ENCODE assay signal across 9 cellular contexts in the genomic region with DNA sequence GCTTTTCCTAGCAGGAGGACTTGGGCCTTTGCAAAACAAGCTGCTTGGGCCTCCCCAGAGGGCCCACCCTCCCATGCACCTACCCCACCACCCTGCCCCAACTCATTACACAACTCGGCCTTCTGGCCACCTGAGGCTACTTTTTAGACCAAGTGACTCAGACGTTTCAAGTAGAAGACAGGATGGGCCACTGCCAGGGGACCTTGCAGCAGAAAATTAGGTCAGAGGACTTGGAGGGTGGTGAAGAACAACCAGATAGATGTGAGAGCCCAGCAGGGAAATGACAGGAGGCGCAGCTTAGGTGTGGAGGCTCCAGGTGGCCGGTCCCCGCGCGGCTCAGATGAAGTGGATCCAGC. TPM values are rescaled to one million over a fixed set of nuclear protein-coding genes. Genes with fewer than 3 reads are reported as not detected.
DNase-seq lines count a peak whose midpoint lies in the region; ATAC-seq and TF ChIP-seq lines count a peak whose summit lies in the region.
"Had no signal": no experiment of that assay in that cellular context is flagged by ENCODE, and none has a peak within 500 bp of the region (broad histone marks: within the 10 kb centered on the region; RNA-seq: fewer than 3 reads in every experiment).

No MANE protein-coding gene starts in this region.

- H3K9me3 Mint-ChIP-seq in activated naive CD4-positive, alpha-beta T cell treated with anti-CD3 and anti-CD28 coated beads, Interleukin-2, amount 10 ng/mL, durations not matched to agents 7 days and 5 days = no peaks in the 10 kb centered on the region

- peaks cover 48% of the 10 kb centered on the region for H3K4me1 ChIP-seq in adipocyte (ENCODE audit: control insufficient read depth, insufficient read depth, low read length)
- peaks cover 42% of the 10 kb centered on the region for H3K4me1 ChIP-seq in upper lobe of right lung

- no peak for TF ChIP-seq CTCF in upper lobe of right lung (IDR thresholded peaks at IDR 0.05)

- no peaks in the 10 kb centered on the region for H3K27me3 Mint-ChIP-seq in activated naive CD4-positive, alpha-beta T cell treated with anti-CD3 and anti-CD28 coated beads, Interleukin-2, amount 10 ng/mL, durations not matched to agents 7 days and 5 days

- H3K4me3 Mint-ChIP-seq in activated naive CD4-positive, alpha-beta T cell treated with anti-CD3 and anti-CD28 coated beads, Interleukin-2, amount 10 ng/mL, durations not matched to agents 7 days and 5 days = peak overlapping the region; percentile 82

- no peaks in the 10 kb centered on the region for H3K9me3 ChIP-seq in adipocyte (ENCODE audit: control insufficient read depth, low read length)
- H3K9me3 ChIP-seq in upper lobe of right lung = no peaks in the 10 kb centered on the region

- ATAC-seq in upper lobe of right lung = no peak
- no peak for ATAC-seq in HG03469 (IDR thresholded peaks at IDR 0.05; ENCODE audit: unreplicated experiment)

- H3K27me3 ChIP-seq in adipocyte (replicated peaks; ENCODE audit: control insufficient read depth, insufficient read depth, low read length) (no peaks in the 10 kb centered on the region), upper lobe of right lung (no peaks in the 10 kb centered on the region)

- H3K9ac ChIP-seq in adipocyte (ENCODE audit: low read length) = no peak overlapping the region

- CTCF ChIA-PET in activated naive CD4-positive, alpha-beta T cell treated with anti-CD3 and anti-CD28 coated beads, Interleukin-2, amount 10 ng/mL, durations not matched to agents 7 days and 5 days (lab: Charles Lee) = no interaction called here

- intact Hi-C loops in upper lobe of right lung (cut with DNase I) = no loop called here

- peaks cover 16% of the 10 kb centered on the region for H3K36me3 Mint-ChIP-seq in activated naive CD4-positive, alpha-beta T cell treated with anti-CD3 and anti-CD28 coated beads, Interleukin-2, amount 10 ng/mL, durations not matched to agents 7 days and 5 days

- DNase-seq in activated naive CD4-positive, alpha-beta T cell treated with anti-CD3 and anti-CD28 coated beads, Interleukin-2, amount 10 ng/mL, durations not matched to agents 7 days and 5 days = no peak
- DNase-seq in activated naive CD4-positive, alpha-beta T cell treated with anti-CD3 and anti-CD28 coated beads, Interleukin-2, amount 50 U/mL, for 16 hours = no peak
- DNase-seq in adipocyte (ENCODE audit: low read depth) = peak; percentile 34
- DNase-seq in kidney tubule cell (ENCODE audit: low spot score) = peak; percentile 33
- no peak for DNase-seq in upper lobe of right lung
- no peak for DNase-seq in SHP77 treated with DMSO at 0.1 percent for 48 hours (lab: John Stamatoyannopoulos, UW)
- no peak for DNase-seq in GM03348 (ENCODE audit: low spot score)
- DNase-seq: NCI-H1105 had no signal

- no peak overlapping the region for H3K27ac ChIP-seq in upper lobe of right lung

- H3K36me3 ChIP-seq in adipocyte (ENCODE audit: control insufficient read depth, insufficient read depth, low read length, severe bottlenecking) = peaks cover 11% of the 10 kb centered on the region
- peaks cover 17% of the 10 kb centered on the region for H3K36me3 ChIP-seq in upper lobe of right lung

- peaks cover 45% of the 10 kb centered on the region for H3K4me1 Mint-ChIP-seq in activated naive CD4-positive, alpha-beta T cell treated with anti-CD3 and anti-CD28 coated beads, Interleukin-2, amount 10 ng/mL, durations not matched to agents 7 days and 5 days

- peak overlapping the region; percentile 85 for H3K27ac Mint-ChIP-seq in activated naive CD4-positive, alpha-beta T cell treated with anti-CD3 and anti-CD28 coated beads, Interleukin-2, amount 10 ng/mL, durations not matched to agents 7 days and 5 days

- peak overlapping the region; percentile 94 for H3K4me3 ChIP-seq in adipocyte (ENCODE audit: low read length)
- peak overlapping the region; percentile 87 for H3K4me3 ChIP-seq in upper lobe of right lung

RNA-seq across cellular contexts. Expression of gene PPP1R3D, which starts 1.4 kb away (rescaled TPM):
- total RNA-seq in upper lobe of right lung = 11.2 TPM

RNA-seq across cellular contexts. Expression of gene FAM217B, which starts 1.5 kb away (rescaled TPM):
- 24.3 TPM for total RNA-seq in upper lobe of right lung

RNA-seq across cellular contexts. Expression of gene SYCP2, which starts 5.2 kb away (rescaled TPM):
- 1.9 TPM for total RNA-seq in upper lobe of right lung

RNA-seq across cellular contexts. Expression of gene CDH26, which starts 19.5 kb away (rescaled TPM):
- total RNA-seq in upper lobe of right lung = 8.8 TPM

Comparison
In these comparisons a context has a peak if more than half of its experiments do, and no peak if none do; other contexts are left out.
1. DNase-seq: peak in adipocyte (single experiment) and kidney tubule cell (single experiment); none in activated naive CD4-positive, alpha-beta T cell treated with anti-CD3 and anti-CD28 coated beads, Interleukin-2, amount 10 ng/mL, durations not matched to agents 7 days and 5 days (single experiment), activated naive CD4-positive, alpha-beta T cell treated with anti-CD3 and anti-CD28 coated beads, Interleukin-2, amount 50 U/mL, for 16 hours (single experiment), upper lobe of right lung (single experiment), SHP77 treated with DMSO at 0.1 percent for 48 hours (single experiment) and GM03348 (single experiment).